In the genomic region with DNA sequence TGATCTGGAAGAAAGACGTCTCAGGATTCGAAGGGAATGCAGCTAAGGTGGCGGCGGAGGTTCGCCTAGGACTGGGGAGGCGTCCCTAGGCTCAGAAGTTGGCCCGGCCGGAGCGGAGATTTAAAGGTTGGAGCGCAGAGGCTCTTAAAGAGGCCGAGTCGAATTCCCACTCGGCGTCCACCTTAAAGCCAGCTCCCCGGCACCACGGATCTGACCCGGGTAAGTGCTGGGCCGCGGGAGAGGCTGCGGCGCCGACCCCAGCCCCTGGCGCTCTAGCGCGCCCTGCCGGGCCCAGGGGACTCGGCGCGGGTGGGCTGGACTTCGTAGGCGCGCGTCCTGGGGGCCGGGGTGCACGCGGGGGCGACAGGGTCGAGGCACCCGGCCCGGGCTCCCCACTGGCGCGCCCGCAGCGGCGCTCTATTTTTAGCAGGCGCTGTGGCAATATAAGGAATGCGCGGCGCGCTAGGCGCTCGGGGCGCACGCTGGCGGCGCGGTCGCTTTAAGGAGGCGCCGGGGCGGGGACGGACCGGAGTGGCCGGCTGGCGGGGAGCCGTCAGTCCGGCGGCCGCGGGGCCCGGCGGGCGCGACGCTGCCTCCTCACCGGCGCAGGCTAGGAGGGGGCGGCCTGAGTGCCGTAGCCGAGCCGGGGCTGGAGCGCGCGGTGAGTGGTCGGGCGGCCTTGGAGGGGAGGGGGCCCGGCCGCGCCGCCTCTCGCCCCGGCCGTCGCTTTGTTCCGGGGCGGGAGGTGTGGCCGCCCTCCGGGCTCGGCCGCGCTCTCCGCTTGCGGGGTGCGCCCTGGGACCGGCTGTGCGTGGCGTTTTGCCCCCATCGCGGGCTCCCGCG, we compare ENCODE assay signal across 1 cellular context.
TF ChIP-seq lines count a peak whose summit lies in the region.

A gene (plus strand): TSS at position 473 of the 843 bp plus-strand sequence. CDS start 24,305 bp downstream, outside the sequence.

TF ChIP-seq in HepG2, 621 proteins besides CTCF, POLR2A, EP300 and RAD21 (continued from another document and continues in another):
- TF ChIP-seq, protein P1, sequence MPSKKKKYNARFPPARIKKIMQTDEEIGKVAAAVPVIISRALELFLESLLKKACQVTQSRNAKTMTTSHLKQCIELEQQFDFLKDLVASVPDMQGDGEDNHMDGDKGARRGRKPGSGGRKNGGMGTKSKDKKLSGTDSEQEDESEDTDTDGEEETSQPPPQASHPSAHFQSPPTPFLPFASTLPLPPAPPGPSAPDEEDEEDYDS (CRISPR knock-in tag; IDR thresholded peaks at IDR 0.05): 0 out of 2 replicates have a peak, but pooled peaks have one; percentile 14
- peak; percentile 84 for TF ChIP-seq HNRNPLL (IDR thresholded peaks at IDR 0.05; ENCODE audit: low read depth, low read length, poor library complexity, severe bottlenecking)
- TF ChIP-seq ZNF605 (CRISPR knock-in tag; IDR thresholded peaks at IDR 0.05): 0 out of 2 replicates have a peak, but pooled peaks have one; percentile 14
- no peak for TF ChIP-seq ZFP90 (CRISPR knock-in tag; IDR thresholded peaks at IDR 0.05; ENCODE audit: borderline replicate concordance)
- TF ChIP-seq FOXC1 (CRISPR knock-in tag; IDR thresholded peaks at IDR 0.05; ENCODE audit: borderline replicate concordance): peak; percentile 26; the same call in 1 of the 2 replicates
- 0 out of 2 replicates have a peak, but pooled peaks have one; percentile 25 for TF ChIP-seq ZNF761 (CRISPR knock-in tag; conservative IDR thresholded peaks at IDR 0.05)
- TF ChIP-seq KDM1A (CRISPR knock-in tag; IDR thresholded peaks at IDR 0.05): no peak
- TF ChIP-seq MXI1 (IDR thresholded peaks at IDR 0.05; ENCODE audit: borderline replicate concordance, low read depth, low read length): no peak; the same call in 2 of the 3 replicates
- TF ChIP-seq, protein P2, sequence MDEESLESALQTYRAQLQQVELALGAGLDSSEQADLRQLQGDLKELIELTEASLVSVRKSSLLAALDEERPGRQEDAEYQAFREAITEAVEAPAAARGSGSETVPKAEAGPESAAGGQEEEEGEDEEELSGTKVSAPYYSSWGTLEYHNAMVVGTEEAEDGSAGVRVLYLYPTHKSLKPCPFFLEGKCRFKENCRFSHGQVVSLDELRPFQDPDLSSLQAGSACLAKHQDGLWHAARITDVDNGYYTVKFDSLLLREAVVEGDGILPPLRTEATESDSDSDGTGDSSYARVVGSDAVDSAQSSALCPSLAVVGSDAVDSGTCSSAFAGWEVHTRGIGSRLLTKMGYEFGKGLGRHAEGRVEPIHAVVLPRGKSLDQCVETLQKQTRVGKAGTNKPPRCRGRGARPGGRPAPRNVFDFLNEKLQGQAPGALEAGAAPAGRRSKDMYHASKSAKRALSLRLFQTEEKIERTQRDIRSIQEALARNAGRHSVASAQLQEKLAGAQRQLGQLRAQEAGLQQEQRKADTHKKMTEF (CRISPR knock-in tag; IDR thresholded peaks at IDR 0.05): peak; percentile 50; the same call in 1 of the 2 replicates
- peak; percentile 44; the same call in 1 of the 2 replicates for TF ChIP-seq HOXA3 (CRISPR knock-in tag; IDR thresholded peaks at IDR 0.05)
- TF ChIP-seq FOXP1 (IDR thresholded peaks at IDR 0.05): no peak
- no peak for TF ChIP-seq FOXP1 (CRISPR knock-in tag; IDR thresholded peaks at IDR 0.05)
- 0 out of 2 replicates have a peak, but pooled peaks have one; percentile 16 for TF ChIP-seq ZNF501 (CRISPR knock-in tag; IDR thresholded peaks at IDR 0.05)
- TF ChIP-seq MXD4 (CRISPR knock-in tag; IDR thresholded peaks at IDR 0.05): no peak
- TF ChIP-seq SIX1 (CRISPR knock-in tag; IDR thresholded peaks at IDR 0.05; ENCODE audit: borderline replicate concordance): no peak
- peak; percentile 33; the same call in 1 of the 2 replicates for TF ChIP-seq ZNF768 (CRISPR knock-in tag; IDR thresholded peaks at IDR 0.05)
- peak; percentile 71 for TF ChIP-seq ASH2L (IDR thresholded peaks at IDR 0.05; ENCODE audit: insufficient read length, low read depth, low read length)
- no peak for TF ChIP-seq ZNF747 (CRISPR knock-in tag; IDR thresholded peaks at IDR 0.05; ENCODE audit: borderline replicate concordance)
- TF ChIP-seq CCAR2 (optimal IDR thresholded peaks at IDR 0.05; ENCODE audit: low read depth, low read length): no peak
- TF ChIP-seq, protein P3, sequence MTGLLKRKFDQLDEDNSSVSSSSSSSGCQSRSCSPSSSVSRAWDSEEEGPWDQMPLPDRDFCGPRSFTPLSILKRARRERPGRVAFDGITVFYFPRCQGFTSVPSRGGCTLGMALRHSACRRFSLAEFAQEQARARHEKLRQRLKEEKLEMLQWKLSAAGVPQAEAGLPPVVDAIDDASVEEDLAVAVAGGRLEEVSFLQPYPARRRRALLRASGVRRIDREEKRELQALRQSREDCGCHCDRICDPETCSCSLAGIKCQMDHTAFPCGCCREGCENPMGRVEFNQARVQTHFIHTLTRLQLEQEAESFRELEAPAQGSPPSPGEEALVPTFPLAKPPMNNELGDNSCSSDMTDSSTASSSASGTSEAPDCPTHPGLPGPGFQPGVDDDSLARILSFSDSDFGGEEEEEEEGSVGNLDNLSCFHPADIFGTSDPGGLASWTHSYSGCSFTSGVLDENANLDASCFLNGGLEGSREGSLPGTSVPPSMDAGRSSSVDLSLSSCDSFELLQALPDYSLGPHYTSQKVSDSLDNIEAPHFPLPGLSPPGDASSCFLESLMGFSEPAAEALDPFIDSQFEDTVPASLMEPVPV (CRISPR knock-in tag; IDR thresholded peaks at IDR 0.05): no peak
- 0 out of 2 replicates have a peak, but pooled peaks have one; percentile 17 for TF ChIP-seq THAP11 (CRISPR knock-in tag; IDR thresholded peaks at IDR 0.05)
- peak; percentile 13; the same call in 1 of the 2 replicates for TF ChIP-seq BCL6 (CRISPR knock-in tag; IDR thresholded peaks at IDR 0.05)
- TF ChIP-seq, protein P4, sequence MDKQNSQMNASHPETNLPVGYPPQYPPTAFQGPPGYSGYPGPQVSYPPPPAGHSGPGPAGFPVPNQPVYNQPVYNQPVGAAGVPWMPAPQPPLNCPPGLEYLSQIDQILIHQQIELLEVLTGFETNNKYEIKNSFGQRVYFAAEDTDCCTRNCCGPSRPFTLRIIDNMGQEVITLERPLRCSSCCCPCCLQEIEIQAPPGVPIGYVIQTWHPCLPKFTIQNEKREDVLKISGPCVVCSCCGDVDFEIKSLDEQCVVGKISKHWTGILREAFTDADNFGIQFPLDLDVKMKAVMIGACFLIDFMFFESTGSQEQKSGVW (CRISPR knock-in tag; IDR thresholded peaks at IDR 0.05; ENCODE audit: borderline replicate concordance): no peak
- TF ChIP-seq, protein P5, sequence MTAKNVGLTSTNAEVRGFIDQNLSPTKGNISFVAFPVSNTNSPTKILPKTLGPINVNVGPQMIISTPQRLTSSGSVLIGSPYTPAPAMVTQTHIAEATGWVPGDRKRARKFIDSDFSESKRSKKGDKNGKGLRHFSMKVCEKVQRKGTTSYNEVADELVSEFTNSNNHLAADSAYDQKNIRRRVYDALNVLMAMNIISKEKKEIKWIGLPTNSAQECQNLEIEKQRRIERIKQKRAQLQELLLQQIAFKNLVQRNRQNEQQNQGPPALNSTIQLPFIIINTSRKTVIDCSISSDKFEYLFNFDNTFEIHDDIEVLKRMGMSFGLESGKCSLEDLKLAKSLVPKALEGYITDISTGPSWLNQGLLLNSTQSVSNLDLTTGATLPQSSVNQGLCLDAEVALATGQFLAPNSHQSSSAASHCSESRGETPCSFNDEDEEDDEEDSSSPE (CRISPR knock-in tag; IDR thresholded peaks at IDR 0.05): peak; percentile 61; the same call in 1 of the 2 replicates
- 0 out of 2 replicates have a peak, but pooled peaks have one; percentile 50 for TF ChIP-seq ZSCAN29 (CRISPR knock-in tag; conservative IDR thresholded peaks at IDR 0.05)
- no peak for TF ChIP-seq FOXO1 (CRISPR knock-in tag; IDR thresholded peaks at IDR 0.05)
- TF ChIP-seq, protein P6, sequence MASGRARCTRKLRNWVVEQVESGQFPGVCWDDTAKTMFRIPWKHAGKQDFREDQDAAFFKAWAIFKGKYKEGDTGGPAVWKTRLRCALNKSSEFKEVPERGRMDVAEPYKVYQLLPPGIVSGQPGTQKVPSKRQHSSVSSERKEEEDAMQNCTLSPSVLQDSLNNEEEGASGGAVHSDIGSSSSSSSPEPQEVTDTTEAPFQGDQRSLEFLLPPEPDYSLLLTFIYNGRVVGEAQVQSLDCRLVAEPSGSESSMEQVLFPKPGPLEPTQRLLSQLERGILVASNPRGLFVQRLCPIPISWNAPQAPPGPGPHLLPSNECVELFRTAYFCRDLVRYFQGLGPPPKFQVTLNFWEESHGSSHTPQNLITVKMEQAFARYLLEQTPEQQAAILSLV (CRISPR knock-in tag; IDR thresholded peaks at IDR 0.05; ENCODE audit: borderline replicate concordance): peak; percentile 67; the same call in 1 of the 2 replicates
- no peak; the same call in 1 of the 2 replicates for TF ChIP-seq HMG20A (CRISPR knock-in tag; IDR thresholded peaks at IDR 0.05; ENCODE audit: borderline replicate concordance)
- TF ChIP-seq ZNF749 (CRISPR knock-in tag; IDR thresholded peaks at IDR 0.05; ENCODE audit: borderline replicate concordance): peak; percentile 53; the same call in 1 of the 2 replicates
- TF ChIP-seq, protein P7, sequence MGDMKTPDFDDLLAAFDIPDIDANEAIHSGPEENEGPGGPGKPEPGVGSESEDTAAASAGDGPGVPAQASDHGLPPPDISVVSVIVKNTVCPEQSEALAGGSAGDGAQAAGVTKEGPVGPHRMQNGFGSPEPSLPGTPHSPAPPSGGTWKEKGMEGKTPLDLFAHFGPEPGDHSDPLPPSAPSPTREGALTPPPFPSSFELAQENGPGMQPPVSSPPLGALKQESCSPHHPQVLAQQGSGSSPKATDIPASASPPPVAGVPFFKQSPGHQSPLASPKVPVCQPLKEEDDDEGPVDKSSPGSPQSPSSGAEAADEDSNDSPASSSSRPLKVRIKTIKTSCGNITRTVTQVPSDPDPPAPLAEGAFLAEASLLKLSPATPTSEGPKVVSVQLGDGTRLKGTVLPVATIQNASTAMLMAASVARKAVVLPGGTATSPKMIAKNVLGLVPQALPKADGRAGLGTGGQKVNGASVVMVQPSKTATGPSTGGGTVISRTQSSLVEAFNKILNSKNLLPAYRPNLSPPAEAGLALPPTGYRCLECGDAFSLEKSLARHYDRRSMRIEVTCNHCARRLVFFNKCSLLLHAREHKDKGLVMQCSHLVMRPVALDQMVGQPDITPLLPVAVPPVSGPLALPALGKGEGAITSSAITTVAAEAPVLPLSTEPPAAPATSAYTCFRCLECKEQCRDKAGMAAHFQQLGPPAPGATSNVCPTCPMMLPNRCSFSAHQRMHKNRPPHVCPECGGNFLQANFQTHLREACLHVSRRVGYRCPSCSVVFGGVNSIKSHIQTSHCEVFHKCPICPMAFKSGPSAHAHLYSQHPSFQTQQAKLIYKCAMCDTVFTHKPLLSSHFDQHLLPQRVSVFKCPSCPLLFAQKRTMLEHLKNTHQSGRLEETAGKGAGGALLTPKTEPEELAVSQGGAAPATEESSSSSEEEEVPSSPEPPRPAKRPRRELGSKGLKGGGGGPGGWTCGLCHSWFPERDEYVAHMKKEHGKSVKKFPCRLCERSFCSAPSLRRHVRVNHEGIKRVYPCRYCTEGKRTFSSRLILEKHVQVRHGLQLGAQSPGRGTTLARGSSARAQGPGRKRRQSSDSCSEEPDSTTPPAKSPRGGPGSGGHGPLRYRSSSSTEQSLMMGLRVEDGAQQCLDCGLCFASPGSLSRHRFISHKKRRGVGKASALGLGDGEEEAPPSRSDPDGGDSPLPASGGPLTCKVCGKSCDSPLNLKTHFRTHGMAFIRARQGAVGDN (CRISPR knock-in tag; IDR thresholded peaks at IDR 0.05): peak; percentile 84
- TF ChIP-seq REL (CRISPR knock-in tag; conservative IDR thresholded peaks at IDR 0.05): no peak
- no peak for TF ChIP-seq MAZ (IDR thresholded peaks at IDR 0.05; ENCODE audit: borderline replicate concordance, low read depth, low read length)
- peak; percentile 37; the same call in 1 of the 2 replicates for TF ChIP-seq MAZ (CRISPR knock-in tag; IDR thresholded peaks at IDR 0.05; ENCODE audit: low read depth)
- TF ChIP-seq ZNF180 (CRISPR knock-in tag; IDR thresholded peaks at IDR 0.05; ENCODE audit: borderline replicate concordance, low read depth): no peak
- TF ChIP-seq, protein P8, sequence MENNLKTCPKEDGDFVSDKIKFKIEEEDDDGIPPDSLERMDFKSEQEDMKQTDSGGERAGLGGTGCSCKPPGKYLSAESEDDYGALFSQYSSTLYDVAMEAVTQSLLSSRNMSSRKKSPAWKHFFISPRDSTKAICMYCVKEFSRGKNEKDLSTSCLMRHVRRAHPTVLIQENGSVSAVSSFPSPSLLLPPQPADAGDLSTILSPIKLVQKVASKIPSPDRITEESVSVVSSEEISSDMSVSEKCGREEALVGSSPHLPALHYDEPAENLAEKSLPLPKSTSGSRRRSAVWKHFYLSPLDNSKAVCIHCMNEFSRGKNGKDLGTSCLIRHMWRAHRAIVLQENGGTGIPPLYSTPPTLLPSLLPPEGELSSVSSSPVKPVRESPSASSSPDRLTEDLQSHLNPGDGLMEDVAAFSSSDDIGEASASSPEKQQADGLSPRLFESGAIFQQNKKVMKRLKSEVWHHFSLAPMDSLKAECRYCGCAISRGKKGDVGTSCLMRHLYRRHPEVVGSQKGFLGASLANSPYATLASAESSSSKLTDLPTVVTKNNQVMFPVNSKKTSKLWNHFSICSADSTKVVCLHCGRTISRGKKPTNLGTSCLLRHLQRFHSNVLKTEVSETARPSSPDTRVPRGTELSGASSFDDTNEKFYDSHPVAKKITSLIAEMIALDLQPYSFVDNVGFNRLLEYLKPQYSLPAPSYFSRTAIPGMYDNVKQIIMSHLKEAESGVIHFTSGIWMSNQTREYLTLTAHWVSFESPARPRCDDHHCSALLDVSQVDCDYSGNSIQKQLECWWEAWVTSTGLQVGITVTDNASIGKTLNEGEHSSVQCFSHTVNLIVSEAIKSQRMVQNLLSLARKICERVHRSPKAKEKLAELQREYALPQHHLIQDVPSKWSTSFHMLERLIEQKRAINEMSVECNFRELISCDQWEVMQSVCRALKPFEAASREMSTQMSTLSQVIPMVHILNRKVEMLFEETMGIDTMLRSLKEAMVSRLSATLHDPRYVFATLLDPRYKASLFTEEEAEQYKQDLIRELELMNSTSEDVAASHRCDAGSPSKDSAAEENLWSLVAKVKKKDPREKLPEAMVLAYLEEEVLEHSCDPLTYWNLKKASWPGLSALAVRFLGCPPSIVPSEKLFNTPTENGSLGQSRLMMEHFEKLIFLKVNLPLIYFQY (CRISPR knock-in tag; IDR thresholded peaks at IDR 0.05; ENCODE audit: borderline replicate concordance): peak; percentile 90
- no peak for TF ChIP-seq DNMT1 (CRISPR knock-in tag; IDR thresholded peaks at IDR 0.05)
- 0 out of 2 replicates have a peak, but pooled peaks have one; percentile 32 for TF ChIP-seq MTA1 (CRISPR knock-in tag; IDR thresholded peaks at IDR 0.05; ENCODE audit: borderline replicate concordance)
- TF ChIP-seq, protein P9, sequence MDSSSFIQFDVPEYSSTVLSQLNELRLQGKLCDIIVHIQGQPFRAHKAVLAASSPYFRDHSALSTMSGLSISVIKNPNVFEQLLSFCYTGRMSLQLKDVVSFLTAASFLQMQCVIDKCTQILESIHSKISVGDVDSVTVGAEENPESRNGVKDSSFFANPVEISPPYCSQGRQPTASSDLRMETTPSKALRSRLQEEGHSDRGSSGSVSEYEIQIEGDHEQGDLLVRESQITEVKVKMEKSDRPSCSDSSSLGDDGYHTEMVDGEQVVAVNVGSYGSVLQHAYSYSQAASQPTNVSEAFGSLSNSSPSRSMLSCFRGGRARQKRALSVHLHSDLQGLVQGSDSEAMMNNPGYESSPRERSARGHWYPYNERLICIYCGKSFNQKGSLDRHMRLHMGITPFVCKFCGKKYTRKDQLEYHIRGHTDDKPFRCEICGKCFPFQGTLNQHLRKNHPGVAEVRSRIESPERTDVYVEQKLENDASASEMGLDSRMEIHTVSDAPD (CRISPR knock-in tag; IDR thresholded peaks at IDR 0.05): no peak
- no peak for TF ChIP-seq LCORL (IDR thresholded peaks at IDR 0.05)
- peak; percentile 44; the same call in 1 of the 2 replicates for TF ChIP-seq LCORL (CRISPR knock-in tag; IDR thresholded peaks at IDR 0.05)
- 0 out of 2 replicates have a peak, but pooled peaks have one; percentile 45 for TF ChIP-seq IRX3 (CRISPR knock-in tag; IDR thresholded peaks at IDR 0.05; ENCODE audit: borderline replicate concordance, low read depth)
- TF ChIP-seq POLR2AphosphoS5 (IDR thresholded peaks at IDR 0.05; ENCODE audit: low read depth, low read length): 0 out of 2 replicates have a peak, but pooled peaks have one; percentile 23
- TF ChIP-seq HNF4A (CRISPR knock-in tag; IDR thresholded peaks at IDR 0.05): no peak
